In the genomic region with DNA sequence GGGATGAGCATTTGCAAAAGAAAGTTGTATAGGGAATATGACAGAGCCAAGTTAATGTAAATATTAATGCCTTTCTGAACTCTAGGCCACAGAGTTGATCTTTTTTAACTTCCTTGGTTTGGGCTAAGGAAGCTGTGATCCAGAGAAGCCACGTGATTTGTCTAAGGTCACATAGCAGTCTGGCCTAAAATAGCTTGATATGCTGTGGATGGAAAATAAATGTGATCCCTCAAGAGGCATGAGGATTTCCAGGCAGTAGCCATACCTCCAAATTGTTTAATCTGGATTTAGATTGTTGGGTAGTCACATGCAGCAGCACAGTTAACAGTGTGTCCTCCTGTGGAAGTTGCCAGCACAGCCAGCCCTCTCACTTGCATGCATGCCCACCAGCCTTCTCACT, we compare ENCODE assay signal across 23 cellular contexts.
"Had no signal": no experiment of that assay in that cellular context is flagged by ENCODE, and none has a peak within 500 bp of the region (broad histone marks: within the 10 kb centered on the region; RNA-seq: fewer than 3 reads in every experiment).

No MANE protein-coding gene starts in this region.

- DNase-seq: dermis blood vessel endothelial cell; effector memory CD8-positive, alpha-beta T cell; erythroblast; foreskin fibroblast; gastrocnemius medialis; head of caudate nucleus; hippocampal formation; left cardiac atrium; left lung; lower lobe of right lung; natural killer cell; occipital lobe; ovary; posterior cingulate gyrus; sigmoid colon; stimulated activated CD4-positive, alpha-beta T cell treated with anti-CD3 and anti-CD28 coated beads, Interleukin-15, amount 100 ng/mL, for 24 hours; stimulated activated CD4-positive, alpha-beta T cell treated with anti-CD3 and anti-CD28 coated beads, Interleukin-2, amount 100 ng/mL, for 48 hours; stimulated activated naive B cell treated with anti-CD40 and anti-IgM and Interleukin-4, amounts not matched to agents 10 μg/mL and 1 μg/mL and 100 μg/mL, for 72 hours; upper lobe of left lung had no signal

- H3K9me3 ChIP-seq: gastrocnemius medialis, left lung, lower lobe of right lung, ovary, sigmoid colon, thoracic aorta, tibial nerve, upper lobe of left lung had no signal

- H3K36me3 ChIP-seq: ovary had no signal

- H3K4me1 ChIP-seq: left lung had no signal

- ATAC-seq: effector memory CD8-positive, alpha-beta T cell; gastrocnemius medialis; left lung; lower lobe of right lung; natural killer cell; stimulated activated naive B cell treated with anti-CD40 and anti-IgM and Interleukin-4, amounts not matched to agents 10 μg/mL and 1 μg/mL and 100 μg/mL, for 72 hours had no signal

- H3K27me3 ChIP-seq: gastrocnemius medialis, left lung, ovary, sigmoid colon, tibial nerve, upper lobe of left lung had no signal

- H3K4me3 ChIP-seq: coronary artery, gastrocnemius medialis, left lung, lower lobe of right lung, ovary, sigmoid colon, skin epidermis, thoracic aorta, tibial nerve, upper lobe of left lung had no signal

- H3K27ac ChIP-seq: gastrocnemius medialis, left lung, lower lobe of right lung, ovary, thoracic aorta, tibial nerve, upper lobe of left lung had no signal
